In the genomic region with DNA sequence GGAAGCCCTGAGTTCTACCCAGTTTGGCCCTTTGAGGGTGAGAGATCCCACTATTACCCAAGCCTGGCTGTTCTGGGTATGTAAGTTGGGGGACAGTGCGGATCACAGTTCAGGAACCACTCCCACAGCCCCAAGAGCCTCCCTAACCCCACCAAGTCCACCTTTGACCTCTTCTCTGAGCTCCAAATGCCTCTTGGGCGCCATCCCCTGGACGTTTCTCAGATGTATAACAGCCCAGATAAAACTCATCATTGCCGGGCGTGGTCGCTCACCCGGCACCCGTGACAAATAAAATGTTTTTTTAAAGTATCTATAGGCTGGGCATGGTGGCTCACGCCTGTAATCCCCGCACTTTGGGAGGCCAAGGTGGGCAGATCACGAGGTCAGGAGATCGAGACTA, we compare ENCODE assay signal across 11 cellular contexts. TPM values are rescaled to one million over a fixed set of nuclear protein-coding genes. Genes with fewer than 3 reads are reported as not detected.
DNase-seq lines count a peak whose midpoint lies in the region; ATAC-seq and TF ChIP-seq lines count a peak whose summit lies in the region.
"Not testable (repeated sequence)": the region's sequence is repeated elsewhere in the genome, so short reads cannot be mapped to it uniquely, and the experiment has no call there.
"Had no signal": no experiment of that assay in that cellular context is flagged by ENCODE, and none has a peak within 500 bp of the region (broad histone marks: within the 10 kb centered on the region; RNA-seq: fewer than 3 reads in every experiment).

No MANE protein-coding gene starts in this region.

- H3K36me3 ChIP-seq in heart right ventricle; naive thymus-derived CD4-positive, alpha-beta T cell (ENCODE audit: control insufficient read depth in 2 of 3, insufficient read depth in 3 of 3, low read length in 3 of 3); upper lobe of right lung: not testable (repeated sequence)

- CTCF ChIA-PET in T-cell (lab: Charles Lee); naive thymus-derived CD4-positive, alpha-beta T cell (lab: Charles Lee): not testable (repeated sequence)

- H3K4me1 ChIP-seq in heart right ventricle; naive thymus-derived CD4-positive, alpha-beta T cell (ENCODE audit: control insufficient read depth in 2 of 2, insufficient read depth in 2 of 2, low read length in 2 of 2); upper lobe of right lung: not testable (repeated sequence)

- POLR2A ChIA-PET in T-cell (lab: Charles Lee); activated naive CD8-positive, alpha-beta T cell treated with anti-CD3 and anti-CD28 coated beads, Interleukin-2, amount 10 ng/mL, durations not matched to agents 7 days and 5 days (lab: Charles Lee); naive thymus-derived CD4-positive, alpha-beta T cell (lab: Charles Lee): not testable (repeated sequence)

- not testable (repeated sequence) for H3K27me3 ChIP-seq in heart right ventricle; naive thymus-derived CD4-positive, alpha-beta T cell (ENCODE audit: control insufficient read depth in 2 of 2, insufficient read depth in 2 of 2, low read length in 2 of 2); upper lobe of right lung

- WGBS in heart right ventricle, 2 donors: no CpG with 5 or more reads among the region's 12 CpGs

- H3K4me1 Mint-ChIP-seq in T-cell; activated naive CD8-positive, alpha-beta T cell treated with anti-CD3 and anti-CD28 coated beads, Interleukin-2, amount 10 ng/mL, durations not matched to agents 7 days and 5 days; naive thymus-derived CD4-positive, alpha-beta T cell: not testable (repeated sequence)

- ATAC-seq in GM18498 (IDR thresholded peaks at IDR 0.05; ENCODE audit: unreplicated experiment) (peak; percentile 66), GM21515 (IDR thresholded peaks at IDR 0.05; ENCODE audit: unreplicated experiment) (peak; percentile 57), HG03175 (IDR thresholded peaks at IDR 0.05; ENCODE audit: unreplicated experiment) (peak; percentile 59), T-cell (replicated peaks in 1 of 4) (peak; percentile 86 to 95 (median 90)), heart right ventricle (peak in 7 of 8 donors; percentile 53 to 78 (median 61)), upper lobe of right lung (peak; percentile 88)
- ATAC-seq in activated naive CD8-positive, alpha-beta T cell treated with anti-CD3 and anti-CD28 coated beads, Interleukin-2, amount 10 ng/mL, durations not matched to agents 7 days and 5 days (ENCODE audit: low read depth): peak; percentile 88
- ATAC-seq in naive thymus-derived CD4-positive, alpha-beta T cell: peak; percentile 91

- DNase-seq in T-cell; activated naive CD8-positive, alpha-beta T cell treated with anti-CD3 and anti-CD28 coated beads, Interleukin-2, amount 10 ng/mL, durations not matched to agents 7 days and 5 days; heart right ventricle; naive thymus-derived CD4-positive, alpha-beta T cell; upper lobe of right lung: not testable (repeated sequence)

- TF ChIP-seq CTCF in heart right ventricle (IDR thresholded peaks at IDR 0.05); upper lobe of right lung (IDR thresholded peaks at IDR 0.05): not testable (repeated sequence)

- not testable (repeated sequence) for H3K27me3 Mint-ChIP-seq in T-cell; activated naive CD8-positive, alpha-beta T cell treated with anti-CD3 and anti-CD28 coated beads, Interleukin-2, amount 10 ng/mL, durations not matched to agents 7 days and 5 days; naive thymus-derived CD4-positive, alpha-beta T cell

- H3K9me3 Mint-ChIP-seq in T-cell; activated naive CD8-positive, alpha-beta T cell treated with anti-CD3 and anti-CD28 coated beads, Interleukin-2, amount 10 ng/mL, durations not matched to agents 7 days and 5 days; naive thymus-derived CD4-positive, alpha-beta T cell: not testable (repeated sequence)

- H3K36me3 Mint-ChIP-seq in T-cell; activated naive CD8-positive, alpha-beta T cell treated with anti-CD3 and anti-CD28 coated beads, Interleukin-2, amount 10 ng/mL, durations not matched to agents 7 days and 5 days; naive thymus-derived CD4-positive, alpha-beta T cell: not testable (repeated sequence)

- not testable (repeated sequence) for H3K27ac ChIP-seq in heart right ventricle; naive thymus-derived CD4-positive, alpha-beta T cell (ENCODE audit: low read depth, low read length); upper lobe of right lung

- intact Hi-C loops in heart right ventricle (cut with DNase I); naive thymus-derived CD4-positive, alpha-beta T cell (cut with micrococcal nuclease); upper lobe of right lung (cut with DNase I): not testable (repeated sequence)

- not testable (repeated sequence) for H3K9me3 ChIP-seq in heart right ventricle; naive thymus-derived CD4-positive, alpha-beta T cell (ENCODE audit: control insufficient read depth in 2 of 3, low read length in 3 of 3); upper lobe of right lung

- not testable (repeated sequence) for H3K27ac Mint-ChIP-seq in T-cell; activated naive CD8-positive, alpha-beta T cell treated with anti-CD3 and anti-CD28 coated beads, Interleukin-2, amount 10 ng/mL, durations not matched to agents 7 days and 5 days; naive thymus-derived CD4-positive, alpha-beta T cell

- not testable (repeated sequence) for H3K4me3 ChIP-seq in heart right ventricle; naive thymus-derived CD4-positive, alpha-beta T cell (ENCODE audit: low read length); upper lobe of right lung

- H3K4me3 Mint-ChIP-seq in T-cell; activated naive CD8-positive, alpha-beta T cell treated with anti-CD3 and anti-CD28 coated beads, Interleukin-2, amount 10 ng/mL, durations not matched to agents 7 days and 5 days; naive thymus-derived CD4-positive, alpha-beta T cell: not testable (repeated sequence)

RNA-seq across cellular contexts. Expression of gene GRAP, which starts 8.7 kb away (rescaled TPM):
- total RNA-seq in T-cell: 10 to 100 TPM; 26.5 to 95.2 (median 74.0) TPM
- 10 to 100 TPM; 27.7 to 30.3 TPM for total RNA-seq in activated naive CD8-positive, alpha-beta T cell treated with anti-CD3 and anti-CD28 coated beads, Interleukin-2, amount 10 ng/mL, durations not matched to agents 7 days and 5 days
- total RNA-seq in heart right ventricle: 1 to 10 TPM in 9 of 10 donors, under 1 TPM in 1; 0.99 to 3.6 (median 2.2) TPM
- polyA plus RNA-seq in heart right ventricle: 1 to 10 TPM; 2.6 to 3.7 TPM
- total RNA-seq in naive thymus-derived CD4-positive, alpha-beta T cell: 10 to 100 TPM; 31.9 to 85.5 (median 45.6) TPM
- 100 to 1,000 TPM in 1 of 2 donors, 10 to 100 TPM in 1; 97.6 to 162 TPM for polyA plus RNA-seq in naive thymus-derived CD4-positive, alpha-beta T cell
- total RNA-seq in upper lobe of right lung: 10.6 TPM
- total RNA-seq: Daoy, myocyte, osteoblast had no signal

RNA-seq across cellular contexts. Expression of gene FAM83G, which starts 50.9 kb away (rescaled TPM):
- total RNA-seq in T-cell (10 to 100 TPM in 3 of 5 donors, 1 to 10 TPM in 2; 4.9 to 23.3 (median 20.8) TPM), heart right ventricle (1 to 10 TPM in 9 of 10 donors, under 1 TPM in 1; 0.96 to 4.0 (median 1.7) TPM), upper lobe of right lung (8.3 TPM)
- 1 to 10 TPM; 7.1 to 8.3 TPM for total RNA-seq in activated naive CD8-positive, alpha-beta T cell treated with anti-CD3 and anti-CD28 coated beads, Interleukin-2, amount 10 ng/mL, durations not matched to agents 7 days and 5 days
- polyA plus RNA-seq in heart right ventricle: 1 to 10 TPM; 1.1 to 5.5 TPM
- 1 to 10 TPM; 3.9 to 9.1 (median 6.9) TPM for total RNA-seq in naive thymus-derived CD4-positive, alpha-beta T cell
- 1 to 10 TPM; 1.6 to 3.6 TPM for polyA plus RNA-seq in naive thymus-derived CD4-positive, alpha-beta T cell
